In the genomic region with DNA sequence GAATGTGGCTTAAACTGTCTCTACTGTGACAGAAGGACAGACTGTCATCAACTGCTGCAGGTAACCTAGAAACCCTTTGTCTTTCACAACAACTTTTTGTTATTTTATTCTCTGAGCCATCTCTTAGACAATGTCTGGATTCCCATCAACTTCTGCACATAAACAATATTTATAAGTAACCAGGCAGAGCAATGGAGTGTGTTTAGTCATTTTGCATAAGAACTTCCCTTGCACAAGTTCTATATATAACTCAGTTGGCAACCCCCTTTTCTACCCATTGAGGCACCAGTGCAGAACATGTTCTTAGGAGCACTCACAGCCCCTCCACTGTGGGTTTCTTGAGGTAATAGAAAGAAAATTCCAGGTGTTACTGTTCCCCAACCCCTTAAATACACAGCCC, we compare ENCODE assay signal across 13 cellular contexts.
DNase-seq lines count a peak whose midpoint lies in the region; ATAC-seq and FAIRE-seq lines count a peak whose summit lies in the region.
"Had no signal": no experiment of that assay in that cellular context is flagged by ENCODE, and none has a peak within 500 bp of the region (broad histone marks: within the 10 kb centered on the region; RNA-seq: fewer than 3 reads in every experiment).

No MANE protein-coding gene starts in this region.

- no peaks in the 10 kb centered on the region for H3K27me3 ChIP-seq in naive thymus-derived CD4-positive, alpha-beta T cell (ENCODE audit: control insufficient read depth in 2 of 2, insufficient read depth in 2 of 2, low read length in 2 of 2)
- H3K27me3 ChIP-seq: upper lobe of right lung had no signal

- no peaks in the 10 kb centered on the region for H3K9me3 ChIP-seq in naive thymus-derived CD4-positive, alpha-beta T cell (ENCODE audit: control insufficient read depth in 2 of 3, low read length in 3 of 3)
- H3K9me3 ChIP-seq: upper lobe of right lung had no signal

- CTCF ChIA-PET in naive thymus-derived CD4-positive, alpha-beta T cell (lab: Charles Lee): no interaction called here

- peaks cover 7 to 41% (median 16%) of the 10 kb centered on the region in 7 donors for H3K4me1 Mint-ChIP-seq in naive thymus-derived CD4-positive, alpha-beta T cell

- no peak overlapping the region for H3K4me3 ChIP-seq in naive thymus-derived CD4-positive, alpha-beta T cell (ENCODE audit: low read length)
- H3K4me3 ChIP-seq: upper lobe of right lung had no signal

- no peak for DNase-seq in activated CD4-positive, CD25-positive, alpha-beta regulatory T cell (lab: John Stamatoyannopoulos, UW)
- peak; percentile 43 for DNase-seq in RCC 7860 (ENCODE audit: low spot score)
- DNase-seq in naive thymus-derived CD4-positive, alpha-beta T cell: no peak
- DNase-seq in ureter (ENCODE audit: low spot score): no peak
- no peak for DNase-seq in NCI-H526 treated with DMSO at 0.1 percent for 48 hours (lab: John Stamatoyannopoulos, UW)
- no peak for DNase-seq in NCI-H2107 (lab: John Stamatoyannopoulos, UW)
- DNase-seq: KBM-7, kidney, NCI-H510A treated with DMSO at 0.1 percent for 48 hours, upper lobe of right lung had no signal

- ATAC-seq in activated CD4-positive, CD25-positive, alpha-beta regulatory T cell treated with anti-CD3 and anti-CD28 coated beads, Interleukin-2, amount 50 U/mL, for 24 hours: peak; percentile 33 to 58
- ATAC-seq in HG02571 (IDR thresholded peaks at IDR 0.05; ENCODE audit: unreplicated experiment): peak; percentile 44
- peak; percentile 58 for ATAC-seq in naive thymus-derived CD4-positive, alpha-beta T cell
- ATAC-seq: upper lobe of right lung had no signal

- H3K4me3 Mint-ChIP-seq in naive thymus-derived CD4-positive, alpha-beta T cell: no peak overlapping the region

- H3K4me1 ChIP-seq in naive thymus-derived CD4-positive, alpha-beta T cell (ENCODE audit: control insufficient read depth in 2 of 2, insufficient read depth in 2 of 2, low read length in 2 of 2): peaks cover 0 to 4% of the 10 kb centered on the region in 2 donors

- peaks cover 0 to 35% (median 0%) of the 10 kb centered on the region in 5 donors for H3K27me3 Mint-ChIP-seq in naive thymus-derived CD4-positive, alpha-beta T cell

- POLR2A ChIA-PET in naive thymus-derived CD4-positive, alpha-beta T cell (lab: Charles Lee): no interaction called here

- intact Hi-C loops in naive thymus-derived CD4-positive, alpha-beta T cell (cut with micrococcal nuclease): loop anchor here in 1 of 2 donors (2.0 to 5.0 kb wide), 3 partner anchors 15 to 100 kb away; no protein-coding TSS in a partner anchor

- H3K36me3 Mint-ChIP-seq in naive thymus-derived CD4-positive, alpha-beta T cell: peaks cover 0 to 9% (median 0%) of the 10 kb centered on the region in 5 donors

- FAIRE-seq in RCC 7860 (lab: Jason Lieb, UNC): no peak
- FAIRE-seq: H54, kidney had no signal

- no peaks in the 10 kb centered on the region for H3K36me3 ChIP-seq in naive thymus-derived CD4-positive, alpha-beta T cell (ENCODE audit: control insufficient read depth in 2 of 3, insufficient read depth in 3 of 3, low read length in 3 of 3)
- H3K36me3 ChIP-seq: upper lobe of right lung had no signal

- H3K9me3 Mint-ChIP-seq in naive thymus-derived CD4-positive, alpha-beta T cell: peaks cover 0 to 3% (median 0%) of the 10 kb centered on the region in 11 donors

- no peak overlapping the region for H3K27ac ChIP-seq in naive thymus-derived CD4-positive, alpha-beta T cell (ENCODE audit: low read depth, low read length)
- H3K27ac ChIP-seq: upper lobe of right lung had no signal

- no peak overlapping the region for H3K27ac Mint-ChIP-seq in naive thymus-derived CD4-positive, alpha-beta T cell
